ENCODE assay signal across 8 cellular contexts in the genomic region with DNA sequence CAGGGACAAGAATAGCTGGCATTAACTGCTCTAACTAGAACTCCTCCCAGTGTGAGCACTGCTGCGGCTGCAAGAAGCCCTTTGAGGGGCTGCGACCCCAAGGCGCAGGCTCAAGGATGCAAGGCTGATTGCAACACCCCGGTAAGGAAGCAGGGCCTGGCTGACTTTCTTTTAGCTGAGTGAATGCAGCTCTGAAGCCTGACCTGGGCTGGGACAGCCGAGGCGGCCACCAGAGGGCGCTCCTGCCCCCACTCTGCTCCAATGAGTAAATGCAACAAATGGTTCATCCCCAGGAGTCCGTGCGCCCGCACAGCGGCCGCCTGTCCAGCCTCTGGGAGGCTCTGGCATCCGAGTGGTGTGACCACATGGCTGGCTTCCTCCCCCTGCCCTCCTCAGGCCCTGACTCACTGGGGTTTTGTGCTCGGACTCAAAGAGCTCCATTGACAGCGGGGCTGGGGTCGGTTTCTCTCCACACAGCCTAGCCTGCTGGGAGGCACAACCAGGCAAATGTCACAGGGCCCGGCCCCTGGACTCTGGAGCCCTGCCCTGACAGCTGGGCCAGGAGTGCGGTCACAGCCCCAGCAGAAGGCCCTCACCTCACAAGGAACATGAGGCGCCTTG. TPM values are rescaled to one million over a fixed set of nuclear protein-coding genes. Genes with fewer than 3 reads are reported as not detected.
DNase-seq lines count a peak whose midpoint lies in the region; ATAC-seq and TF ChIP-seq lines count a peak whose summit lies in the region.

SMIM5 (plus strand) TSS at position 572 of the 621 bp plus-strand sequence. CDS start 6,768 bp downstream, outside the sequence.

- no peak within 1 kb of the TSS for H3K27ac ChIP-seq in CD8-positive, alpha-beta memory T cell (ENCODE audit: low read depth, low read length)

- no peaks in the 10 kb centered on the region for H3K9me3 Mint-ChIP-seq in CD8-positive, alpha-beta memory T cell

- POLR2A ChIA-PET in CD8-positive, alpha-beta memory T cell (lab: Charles Lee): no interaction called here
- POLR2A ChIA-PET in HEK293T (lab: Yijun Ruan, JAX): interaction anchor here (1.0 to 2.0 kb wide), 6 partner anchors 14 to 147 kb away, joined by 3 to 8 read pairs (median 6); partner anchors contain the start of genes RECQL5 and SAP30BP

- peaks cover 2 to 13% (median 4%) of the 10 kb centered on the region in 3 donors for H3K4me1 Mint-ChIP-seq in CD8-positive, alpha-beta memory T cell

- CTCF ChIA-PET in CD8-positive, alpha-beta memory T cell (lab: Charles Lee): interaction anchor here (0.6 to 12.6 kb wide), 45 partner anchors 9 to 311 kb away, joined by 3 to 181 read pairs (median 5); partner anchors contain the start of genes GALK1 and TSEN54
- CTCF ChIA-PET in HEK293T (lab: Yijun Ruan, JAX): interaction anchor here (0.5 to 3.4 kb wide), 26 partner anchors 7 to 1592 kb away, joined by 3 to 93 read pairs (median 6); a partner anchor contains a TSS

- H3K27ac Mint-ChIP-seq in CD8-positive, alpha-beta memory T cell: peak within 1 kb of the TSS in 2 of 8 donors; percentile 4 to 63

- H3K36me3 ChIP-seq in CD8-positive, alpha-beta memory T cell (ENCODE audit: insufficient read depth, low read length): no peaks in the 10 kb centered on the region
- H3K36me3 ChIP-seq in NT2/D1 (ENCODE audit: insufficient read depth, insufficient read length, low read length) (peaks cover 72% of the 10 kb centered on the region), endocrine pancreas (ENCODE audit: control insufficient read depth, insufficient read depth, low read length) (peaks cover 2% of the 10 kb centered on the region)

- no peaks in the 10 kb centered on the region for H3K27me3 Mint-ChIP-seq in CD8-positive, alpha-beta memory T cell

- no peak within 1 kb of the TSS for H3K4me3 Mint-ChIP-seq in CD8-positive, alpha-beta memory T cell

- H3K27me3 ChIP-seq in CD8-positive, alpha-beta memory T cell (ENCODE audit: insufficient read depth, low read length, poor library complexity, severe bottlenecking): no peaks in the 10 kb centered on the region
- H3K27me3 ChIP-seq in NT2/D1 (ENCODE audit: insufficient read depth, insufficient read length) (no peaks in the 10 kb centered on the region), endocrine pancreas (ENCODE audit: control insufficient read depth, insufficient read depth, low read length) (no peaks in the 10 kb centered on the region)

- no peak within 1 kb of the TSS for H3K4me3 ChIP-seq in CD8-positive, alpha-beta memory T cell (ENCODE audit: low read length)
- H3K4me3 ChIP-seq in NT2/D1 (ENCODE audit: insufficient read length, low read depth): peak within 1 kb of the TSS; percentile 2
- no peak within 1 kb of the TSS for H3K4me3 ChIP-seq in endocrine pancreas (ENCODE audit: control insufficient read depth, insufficient read depth, low read length)

- peaks cover 14% of the 10 kb centered on the region for H3K4me1 ChIP-seq in CD8-positive, alpha-beta memory T cell (ENCODE audit: insufficient read depth, low read length)
- peaks cover 42% of the 10 kb centered on the region for H3K4me1 ChIP-seq in NT2/D1 (ENCODE audit: insufficient read depth, insufficient read length)
- H3K4me1 ChIP-seq in endocrine pancreas (ENCODE audit: control insufficient read depth, insufficient read depth, low read length): no peaks in the 10 kb centered on the region

- peaks cover 0 to 5% (median 0%) of the 10 kb centered on the region in 3 donors for H3K36me3 Mint-ChIP-seq in CD8-positive, alpha-beta memory T cell

- no peaks in the 10 kb centered on the region for H3K9me3 ChIP-seq in CD8-positive, alpha-beta memory T cell (ENCODE audit: low read length)
- H3K9me3 ChIP-seq in NT2/D1 (ENCODE audit: insufficient read depth, low read length) (no peaks in the 10 kb centered on the region), endocrine pancreas (ENCODE audit: control insufficient read depth, low read length) (no peaks in the 10 kb centered on the region)

- peak; percentile 61 to 84 (median 74) for DNase-seq in CD8-positive, alpha-beta memory T cell
- peak; percentile 91 for DNase-seq in HEK293T (ENCODE audit: extremely low spot score)
- peak; percentile 56 for DNase-seq in NT2/D1 (ENCODE audit: low read depth, low spot score)
- DNase-seq in activated CD8-positive, alpha-beta memory T cell treated with anti-CD3 and anti-CD28 coated beads, Interleukin-2, amount 50 U/mL, for 24 hours (ENCODE audit: extremely low read depth): peak; percentile 44
- DNase-seq in mesenteric fat pad (ENCODE audit: low spot score): peak; percentile 95
- DNase-seq in stimulated activated CD4-positive, alpha-beta T cell treated with anti-CD3 and anti-CD28 coated beads, TNF-alpha, amount 100 ng/mL, for 48 hours (ENCODE audit: low read depth in 3 of 3): peak; percentile 65 to 76 (median 69)

- peak within 1 kb of the TSS; percentile 78 for H3K9ac ChIP-seq in NT2/D1 (ENCODE audit: insufficient read length, low read depth)
- H3K9ac ChIP-seq in endocrine pancreas (ENCODE audit: control insufficient read depth, insufficient read depth, low read length): peak within 1 kb of the TSS; percentile 54

- no peak for ATAC-seq in GM21619 (IDR thresholded peaks at IDR 0.05; ENCODE audit: unreplicated experiment)

TF ChIP-seq in HEK293T, 16 proteins besides CTCF, POLR2A, EP300 and RAD21:
- TF ChIP-seq ELF4 (IDR thresholded peaks at IDR 0.05) (no peak), FOXK2 (IDR thresholded peaks at IDR 0.05) (no peak)

RNA-seq across cellular contexts. Expression of gene SMIM5, which starts in this region (rescaled TPM):
- under 1 TPM in 1 of 2 experiments, not detected in 1; 0.20 TPM for total RNA-seq in CD8-positive, alpha-beta memory T cell
- 0.13 TPM for polyA plus RNA-seq in CD8-positive, alpha-beta memory T cell
- 0.42 TPM for total RNA-seq in mesenteric fat pad

Comparison
In these comparisons a context has a peak if more than half of its experiments do, and no peak if none do; other contexts are left out.
1. Peak in DNase-seq in CD8-positive, alpha-beta memory T cell; RNA of the gene not detected or under 1 TPM.
2. Peak in DNase-seq in mesenteric fat pad; RNA of the gene not detected or under 1 TPM.
3. DNase-seq: peak in every context shown above with its lines; median percentile 95 in mesenteric fat pad; 91 in HEK293T; 74 in CD8-positive, alpha-beta memory T cell; 69 in stimulated activated CD4-positive, alpha-beta T cell treated with anti-CD3 and anti-CD28 coated beads, TNF-alpha, amount 100 ng/mL, for 48 hours; 56 in NT2/D1; 44 in activated CD8-positive, alpha-beta memory T cell treated with anti-CD3 and anti-CD28 coated beads, Interleukin-2, amount 50 U/mL, for 24 hours.